1 cellular context compared by ENCODE assay signal in the genomic region with DNA sequence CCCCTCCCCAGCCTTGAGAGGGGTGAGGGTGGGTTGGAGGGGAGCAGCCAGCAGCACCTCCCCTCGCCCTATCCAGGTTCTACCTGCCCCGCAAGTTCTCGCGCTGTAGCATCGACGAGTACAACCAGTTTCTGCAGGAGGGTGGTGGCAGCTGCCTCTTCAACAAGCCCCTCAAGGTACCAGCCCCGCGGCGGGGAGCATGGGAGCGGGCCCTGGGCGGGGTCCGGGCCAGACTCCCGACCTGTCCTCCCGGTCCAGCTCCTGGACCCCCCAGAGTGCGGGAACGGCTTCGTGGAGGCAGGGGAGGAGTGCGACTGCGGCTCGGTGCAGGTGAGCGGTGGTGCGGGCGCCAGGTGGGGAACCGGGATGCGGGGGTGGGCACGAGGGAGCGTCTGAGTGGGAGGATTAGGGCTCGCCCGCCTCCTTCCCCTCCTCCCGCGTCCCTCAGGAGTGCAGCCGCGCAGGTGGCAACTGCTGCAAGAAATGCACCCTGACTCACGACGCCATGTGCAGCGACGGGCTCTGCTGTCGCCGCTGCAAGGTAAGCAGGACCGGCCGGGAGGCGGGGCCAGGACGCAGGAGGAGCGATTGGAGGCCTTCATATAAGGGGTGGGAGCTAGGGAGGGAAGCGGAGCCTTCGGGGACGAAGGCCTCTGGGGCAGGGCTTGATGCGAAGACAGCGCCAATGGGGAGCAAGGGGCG.
A peak's percentile ranks its signal among the peaks of the same experiment; 100 is the strongest.
TF ChIP-seq lines count a peak whose summit lies in the region.

No MANE protein-coding gene starts in this region.

TF ChIP-seq in HCT116, 20 proteins besides CTCF, POLR2A, EP300 and RAD21 (continued from another document):
- TF ChIP-seq, protein P1, sequence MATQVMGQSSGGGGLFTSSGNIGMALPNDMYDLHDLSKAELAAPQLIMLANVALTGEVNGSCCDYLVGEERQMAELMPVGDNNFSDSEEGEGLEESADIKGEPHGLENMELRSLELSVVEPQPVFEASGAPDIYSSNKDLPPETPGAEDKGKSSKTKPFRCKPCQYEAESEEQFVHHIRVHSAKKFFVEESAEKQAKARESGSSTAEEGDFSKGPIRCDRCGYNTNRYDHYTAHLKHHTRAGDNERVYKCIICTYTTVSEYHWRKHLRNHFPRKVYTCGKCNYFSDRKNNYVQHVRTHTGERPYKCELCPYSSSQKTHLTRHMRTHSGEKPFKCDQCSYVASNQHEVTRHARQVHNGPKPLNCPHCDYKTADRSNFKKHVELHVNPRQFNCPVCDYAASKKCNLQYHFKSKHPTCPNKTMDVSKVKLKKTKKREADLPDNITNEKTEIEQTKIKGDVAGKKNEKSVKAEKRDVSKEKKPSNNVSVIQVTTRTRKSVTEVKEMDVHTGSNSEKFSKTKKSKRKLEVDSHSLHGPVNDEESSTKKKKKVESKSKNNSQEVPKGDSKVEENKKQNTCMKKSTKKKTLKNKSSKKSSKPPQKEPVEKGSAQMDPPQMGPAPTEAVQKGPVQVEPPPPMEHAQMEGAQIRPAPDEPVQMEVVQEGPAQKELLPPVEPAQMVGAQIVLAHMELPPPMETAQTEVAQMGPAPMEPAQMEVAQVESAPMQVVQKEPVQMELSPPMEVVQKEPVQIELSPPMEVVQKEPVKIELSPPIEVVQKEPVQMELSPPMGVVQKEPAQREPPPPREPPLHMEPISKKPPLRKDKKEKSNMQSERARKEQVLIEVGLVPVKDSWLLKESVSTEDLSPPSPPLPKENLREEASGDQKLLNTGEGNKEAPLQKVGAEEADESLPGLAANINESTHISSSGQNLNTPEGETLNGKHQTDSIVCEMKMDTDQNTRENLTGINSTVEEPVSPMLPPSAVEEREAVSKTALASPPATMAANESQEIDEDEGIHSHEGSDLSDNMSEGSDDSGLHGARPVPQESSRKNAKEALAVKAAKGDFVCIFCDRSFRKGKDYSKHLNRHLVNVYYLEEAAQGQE (IDR thresholded peaks at IDR 0.05; ENCODE audit: low read depth) = no peak
- TF ChIP-seq YY1 (IDR thresholded peaks at IDR 0.05; ENCODE audit: extremely low read depth, insufficient replicate concordance, low read depth, low read length) (peak; percentile 72), SP1 (IDR thresholded peaks at IDR 0.05; ENCODE audit: low read depth) (no peak; the same call in 1 of the 2 replicates), JUND (IDR thresholded peaks at IDR 0.05) (no peak), TCF7L2 (IDR thresholded peaks at IDR 0.05; ENCODE audit: borderline replicate concordance, extremely low read depth, insufficient read depth, insufficient read length) (no peak), ELF1 (IDR thresholded peaks at IDR 0.05; ENCODE audit: borderline replicate concordance, low read depth) (no peak)
- TF ChIP-seq, protein P2, sequence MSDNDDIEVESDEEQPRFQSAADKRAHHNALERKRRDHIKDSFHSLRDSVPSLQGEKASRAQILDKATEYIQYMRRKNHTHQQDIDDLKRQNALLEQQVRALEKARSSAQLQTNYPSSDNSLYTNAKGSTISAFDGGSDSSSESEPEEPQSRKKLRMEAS (IDR thresholded peaks at IDR 0.05) = peak; percentile 87
